In genomic region chr10:123970207-123970926, GRCh38 we compare ENCODE assay signal across 1 cellular context.
TF ChIP-seq lines count a peak whose summit lies in the region.

No MANE protein-coding gene starts in this region.

TF ChIP-seq in H1, 55 proteins besides CTCF, POLR2A, EP300 and RAD21:
- TF ChIP-seq SP4 (IDR thresholded peaks at IDR 0.05; ENCODE audit: low read length) (no peak), CHD2 (IDR thresholded peaks at IDR 0.05; ENCODE audit: low read length) (no peak), JUND (IDR thresholded peaks at IDR 0.05; ENCODE audit: low read length) (no peak), SRF (IDR thresholded peaks at IDR 0.05; ENCODE audit: low read depth, low read length) (no peak), SP1 (IDR thresholded peaks at IDR 0.05; ENCODE audit: low read depth, low read length) (no peak), SIRT6 (IDR thresholded peaks at IDR 0.05; ENCODE audit: low read length) (no peak)
